ENCODE assay signal across 27 cellular contexts in genomic region chr5:55713871-55714270, GRCh38. TPM values are rescaled to one million over a fixed set of nuclear protein-coding genes. Genes with fewer than 3 reads are reported as not detected.
DNase-seq lines count a peak whose midpoint lies in the region; ATAC-seq and TF ChIP-seq lines count a peak whose summit lies in the region.
"Had no signal": no experiment of that assay in that cellular context is flagged by ENCODE, and none has a peak within 500 bp of the region (broad histone marks: within the 10 kb centered on the region; RNA-seq: fewer than 3 reads in every experiment).

No MANE protein-coding gene starts in this region.

- no peak overlapping the region for H3K4me2 ChIP-seq in IMR-90 (ENCODE audit: low read depth, low read length)

- no peak for TF ChIP-seq POLR2A in IMR-90 (IDR thresholded peaks at IDR 0.05; ENCODE audit: low read depth, low read length)

- H3K4ac ChIP-seq in IMR-90 (ENCODE audit: low read depth, low read length): no peak overlapping the region

- no peak overlapping the region for H2BK5ac ChIP-seq in IMR-90 (ENCODE audit: low read depth, low read length, poor library complexity, severe bottlenecking)

- H3K36me3 Mint-ChIP-seq in nephron (ENCODE audit: low read depth): peaks cover 14% of the 10 kb centered on the region
- H3K36me3 Mint-ChIP-seq in type B pancreatic cell: peaks cover 3% of the 10 kb centered on the region

- TF ChIP-seq RAD21 in IMR-90 (IDR thresholded peaks at IDR 0.05; ENCODE audit: low read length): no peak

- 0 out of 2 replicates have a peak, but pooled peaks cover 5% of the 10 kb centered on the region for H3K9me1 ChIP-seq in IMR-90 (ENCODE audit: insufficient read depth, low read length)

- H3K56ac ChIP-seq in IMR-90 (ENCODE audit: extremely low read depth, insufficient read depth, low read length): no peak overlapping the region

- no TSS peak for BruUV-seq in IMR-90 (replicated peaks; lab: Mats Ljungman, UMichigan)

- H3K36me3 ChIP-seq in IMR-90 (ENCODE audit: control insufficient read depth, insufficient read depth, low read length): no peaks in the 10 kb centered on the region
- no peaks in the 10 kb centered on the region for H3K36me3 ChIP-seq in WERI-Rb-1
- H3K36me3 ChIP-seq: SJCRH30 had no signal

- no peak overlapping the region for H3K4me3 ChIP-seq in IMR-90 (ENCODE audit: insufficient read depth, low read depth, low read length)
- no peak overlapping the region for H3K4me3 ChIP-seq in fibroblast of the aortic adventitia (ENCODE audit: low read depth, low read length)
- no peak overlapping the region for H3K4me3 ChIP-seq in WERI-Rb-1 (ENCODE audit: low read depth, low read length)
- H3K4me3 ChIP-seq: A549, K562, PC-9, SJCRH30 had no signal

- H3K27me3 ChIP-seq in IMR-90 (ENCODE audit: control insufficient read depth, insufficient read depth, low read length) (no peaks in the 10 kb centered on the region), WERI-Rb-1 (ENCODE audit: insufficient read depth, low read depth, severe bottlenecking) (no peaks in the 10 kb centered on the region)
- H3K27me3 ChIP-seq: SJCRH30 had no signal

- H2AFZ ChIP-seq in IMR-90 (replicated peaks; ENCODE audit: low read length, poor library complexity): no peak overlapping the region

- no peak overlapping the region for H3K14ac ChIP-seq in IMR-90 (replicated peaks; ENCODE audit: low read depth, low read length)

- no peak overlapping the region for H3K27ac Mint-ChIP-seq in nephron
- H3K27ac Mint-ChIP-seq in type B pancreatic cell: peak overlapping the region; percentile 91
- H3K27ac Mint-ChIP-seq: CD8-positive, alpha-beta memory T cell had no signal

- intact Hi-C loops in IMR-90 (cut with micrococcal nuclease): loop anchor here (5.0 to 10.0 kb wide), 2 partner anchors 208 to 491 kb away; no protein-coding TSS in a partner anchor

- TF ChIP-seq CTCF in IMR-90 (conservative IDR thresholded peaks at IDR 0.05; ENCODE audit: low read depth, low read length) (no peak), fibroblast of the aortic adventitia (IDR thresholded peaks at IDR 0.05; ENCODE audit: insufficient read depth, low read length) (no peak), nephron (IDR thresholded peaks at IDR 0.05; ENCODE audit: unreplicated experiment in 3 of 3) (no peak), type B pancreatic cell (conservative IDR thresholded peaks at IDR 0.05) (no peak), WERI-Rb-1 (IDR thresholded peaks at IDR 0.05; ENCODE audit: low read depth, low read length) (no peak)

- H3K27me3 Mint-ChIP-seq in nephron (ENCODE audit: low read depth) (no peaks in the 10 kb centered on the region), type B pancreatic cell (no peaks in the 10 kb centered on the region)
- H3K27me3 Mint-ChIP-seq: CD8-positive, alpha-beta memory T cell had no signal

- no peak overlapping the region for H2BK120ac ChIP-seq in IMR-90 (ENCODE audit: low read depth, low read length)

- H4K5ac ChIP-seq in IMR-90 (ENCODE audit: low read depth, low read length): no peak overlapping the region

- H3K9me3 Mint-ChIP-seq in nephron: peaks cover 26% of the 10 kb centered on the region
- peaks cover 19% of the 10 kb centered on the region for H3K9me3 Mint-ChIP-seq in type B pancreatic cell

- in situ Hi-C loops in IMR-90 (cut with MboI; ENCODE audit: low sequenced_read_pairs): no loop called here

- H4K91ac ChIP-seq in IMR-90 (ENCODE audit: insufficient read depth, low read depth, low read length): no peak overlapping the region

- H3K9ac ChIP-seq in IMR-90 (ENCODE audit: low read depth, low read length): no peak overlapping the region

- ATAC-seq in IMR-90 (ENCODE audit: low read depth): no peak
- ATAC-seq: A549, HepG2, K562, Right ventricle myocardium inferior had no signal

- H4K8ac ChIP-seq in IMR-90 (ENCODE audit: low read depth in 2 of 2, low read length in 2 of 2): no peak overlapping the region

- H3K4me1 ChIP-seq in IMR-90 (ENCODE audit: control insufficient read depth, insufficient read depth, low read length): peaks cover 2% of the 10 kb centered on the region; the same call in 1 of the 2 replicates
- H3K4me1 ChIP-seq: SJCRH30 had no signal

- H3K27ac ChIP-seq in IMR-90 (ENCODE audit: insufficient read depth, low read length) (no peak overlapping the region), WERI-Rb-1 (no peak overlapping the region)
- H3K27ac ChIP-seq: PC-9, SJCRH30 had no signal

- peaks cover 8 to 20% of the 10 kb centered on the region in 2 experiments for H3K79me1 ChIP-seq in IMR-90 (ENCODE audit: low read depth in 1 of 2, low read length in 2 of 2)

- H4K20me1 ChIP-seq in IMR-90 (ENCODE audit: insufficient read depth, low read length): no peaks in the 10 kb centered on the region

- DNase-seq in IMR-90 (peak; percentile 18), fibroblast of the aortic adventitia (ENCODE audit: low read depth) (peak; percentile 18), type B pancreatic cell (ENCODE audit: extremely low spot score, unreplicated experiment) (no peak), WERI-Rb-1 (no peak), activated gamma-delta T cell (lab: John Stamatoyannopoulos, UW) (no peak), NCI-H2196 (lab: John Stamatoyannopoulos, UW; ENCODE audit: unreplicated experiment) (no peak)
- DNase-seq: AML-193; C1 segment of cervical spinal cord; CD8-positive, alpha-beta memory T cell; DMS 273 treated with DMSO at 0.1 percent for 48 hours; DMS79; GF-D8; MV-4-11; NCI-H1105; NCI-H446 treated with DMSO at 0.1 percent for 48 hours; NCI-H526 treated with DMSO at 0.1 percent for 48 hours; PC-9; SJCRH30 had no signal

- POLR2A ChIA-PET in IMR-90 (lab: Charles Lee; ENCODE audit: unreplicated experiment): no interaction called here

- peaks cover 14% of the 10 kb centered on the region for H3K4me1 Mint-ChIP-seq in nephron
- peaks cover 17% of the 10 kb centered on the region for H3K4me1 Mint-ChIP-seq in type B pancreatic cell (ENCODE audit: unreplicated experiment)

- no peak overlapping the region for H3K23ac ChIP-seq in IMR-90 (ENCODE audit: low read depth, low read length)

- H3K9me3 ChIP-seq in IMR-90 (ENCODE audit: control insufficient read depth, insufficient read depth, low read length) (no peaks in the 10 kb centered on the region), WERI-Rb-1 (ENCODE audit: severe bottlenecking) (no peaks in the 10 kb centered on the region)
- H3K9me3 ChIP-seq: SJCRH30 had no signal

- H3K18ac ChIP-seq in IMR-90 (ENCODE audit: low read depth, low read length): no peak overlapping the region

- CTCF ChIA-PET in IMR-90 (lab: Yijun Ruan, JAX): no interaction called here

- no CpG with 5 or more reads among the region's 3 CpGs for WGBS in IMR-90 (ENCODE audit: extremely low coverage in 2 of 2, insufficient read length in 1 of 2), 2 experiments

- no peak overlapping the region for H2AK9ac ChIP-seq in IMR-90 (replicated peaks; ENCODE audit: low read depth, low read length, poor library complexity)

- H2BK20ac ChIP-seq in IMR-90 (ENCODE audit: low read depth, low read length): no peak overlapping the region

- dilution Hi-C loops in IMR-90 (cut with HindIII; ENCODE audit: low sequenced_read_pairs, unreplicated experiment): no loop called here

- H2BK15ac ChIP-seq in IMR-90 (ENCODE audit: low read depth, low read length): no peak overlapping the region

- peak overlapping the region in 2 of 3 experiments; percentile 26 to 58 for H3K4me3 Mint-ChIP-seq in nephron
- peak overlapping the region; percentile 72 for H3K4me3 Mint-ChIP-seq in type B pancreatic cell

- no peak overlapping the region for H2AK5ac ChIP-seq in IMR-90 (ENCODE audit: low read depth, low read length)

TF ChIP-seq in IMR-90, 13 proteins besides CTCF, POLR2A, EP300 and RAD21:
- TF ChIP-seq BHLHE40 (IDR thresholded peaks at IDR 0.05; ENCODE audit: low read depth, low read length) (no peak), NFE2L2 (IDR thresholded peaks at IDR 0.05; ENCODE audit: low read depth, low read length) (no peak), MXI1 (IDR thresholded peaks at IDR 0.05; ENCODE audit: borderline replicate concordance, low read depth, low read length) (no peak), USF2 (IDR thresholded peaks at IDR 0.05; ENCODE audit: low read depth, low read length) (no peak)

RNA-seq across cellular contexts. Expression of gene SLC38A9, which starts 1.7 kb away (rescaled TPM):
- total RNA-seq in IMR-90 (2012; rRNA removed) (20.8 and 24.2 TPM in 2 replicates), fibroblast of the aortic adventitia (ENCODE audit: low replicate concordance) (35.6 and 41.3 TPM in 2 replicates), type B pancreatic cell (ENCODE audit: low replicate concordance) (35.6 and 36.6 TPM in 2 replicates)
- 8.1 and 10.5 TPM in 2 replicates for polyA plus RNA-seq in IMR-90 (2012; rRNA removed)
- polyA plus RNA-seq in IMR-90 (2012; cell fraction: cytosol; rRNA removed): 2.0 and 4.4 TPM in 2 replicates
- 2.1 and 27.5 TPM in 2 replicates for polyA plus RNA-seq in IMR-90 (2012; cell fraction: nucleus; rRNA removed; ENCODE audit: low replicate concordance)

RNA-seq across cellular contexts. Expression of gene DDX4, which starts 24.0 kb away (rescaled TPM):
- not detected in 2 replicates for total RNA-seq in IMR-90 (2012; rRNA removed)
- not detected in 2 replicates for polyA plus RNA-seq in IMR-90 (2012; rRNA removed)
- not detected in 2 replicates for polyA plus RNA-seq in IMR-90 (2012; cell fraction: cytosol; rRNA removed)
- polyA plus RNA-seq in IMR-90 (2012; cell fraction: nucleus; rRNA removed; ENCODE audit: low replicate concordance): not detected in 2 replicates
- total RNA-seq in fibroblast of the aortic adventitia (ENCODE audit: low replicate concordance): not detected in 2 replicates
- total RNA-seq in type B pancreatic cell (ENCODE audit: low replicate concordance): not detected in 2 replicates
- total RNA-seq: CD8-positive, alpha-beta memory T cell; HepG2; K562; LHCN-M2; MCF 10A; PC-9; Right ventricle myocardium inferior; RPMI7951; SJCRH30 had no signal
- polyA plus RNA-seq: CD8-positive, alpha-beta memory T cell; H1; K562 had no signal

Comparison
In these comparisons a context has a peak if more than half of its experiments do, and no peak if none do; other contexts are left out.
1. DNase-seq: peak in IMR-90 (single experiment) and fibroblast of the aortic adventitia (single experiment); none in type B pancreatic cell (single experiment), WERI-Rb-1 (single experiment), activated gamma-delta T cell (single experiment) and NCI-H2196 (single experiment).